20 cellular contexts compared by ENCODE assay signal in genomic region chr6:38804368-38804767, GRCh38.
DNase-seq lines count a peak whose midpoint lies in the region; ATAC-seq and TF ChIP-seq lines count a peak whose summit lies in the region.
"Had no signal": no experiment of that assay in that cellular context is flagged by ENCODE, and none has a peak within 500 bp of the region (broad histone marks: within the 10 kb centered on the region; RNA-seq: fewer than 3 reads in every experiment).

No MANE protein-coding gene starts in this region.

- no peak overlapping the region for H2AFZ ChIP-seq in GM23338
- no peak overlapping the region for H2AFZ ChIP-seq in OCI-LY3 (ENCODE audit: low read depth, low read length)
- no peak overlapping the region for H2AFZ ChIP-seq in neural progenitor cell (replicated peaks)

- ATAC-seq in GM23338: peak; percentile 56; the same call in 2 of the 3 replicates
- no peak for ATAC-seq in activated T-helper 17 cell treated with anti-CD3 and anti-CD28 coated beads, Interleukin-2, amount 50 U/mL, for 72 hours (replicated peaks)
- ATAC-seq: GM12878, Panc1 had no signal

- H3K4me3 Mint-ChIP-seq in GM23338 (no peak overlapping the region), neural progenitor cell (no peak overlapping the region)
- H3K4me3 Mint-ChIP-seq in activated T-helper 17 cell treated with anti-CD3 and anti-CD28 coated beads, Interleukin-2, amount 50 U/mL, for 72 hours: no peak overlapping the region

- DNase-seq in NCI-H82 (lab: John Stamatoyannopoulos, UW) (peak; percentile 35), NCI-H82 treated with DMSO at 0.1 percent for 48 hours (lab: John Stamatoyannopoulos, UW; ENCODE audit: unreplicated experiment) (no peak), GM23338 (ENCODE audit: low spot score) (no peak), neural progenitor cell (ENCODE audit: low spot score) (peak; percentile 12), hepatic stellate cell (ENCODE audit: low spot score) (no peak)
- DNase-seq: ACHN, C1 segment of cervical spinal cord, EL, GOT3, MM.1S, NCI-H1694, NCI-H2081 treated with DMSO at 0.1 percent for 48 hours, NCI-H2227 treated with DMSO at 0.1 percent for 48 hours, NCI-H69, SW 1271, T-helper 2 cell had no signal

- H3K27ac ChIP-seq in GM23338 (ENCODE audit: low read depth): no peak overlapping the region
- H3K27ac ChIP-seq in OCI-LY3 (ENCODE audit: low read length): no peak overlapping the region
- no peak overlapping the region for H3K27ac ChIP-seq in neural progenitor cell

- H3K4me1 ChIP-seq in GM23338 (ENCODE audit: insufficient read depth) (no peaks in the 10 kb centered on the region), OCI-LY3 (ENCODE audit: low read length) (peaks cover 25% of the 10 kb centered on the region), neural progenitor cell (no peaks in the 10 kb centered on the region)

- H3K27me3 ChIP-seq in GM23338 (ENCODE audit: insufficient read depth) (no peaks in the 10 kb centered on the region), OCI-LY3 (ENCODE audit: low read depth, low read length) (peaks cover 5% of the 10 kb centered on the region), neural progenitor cell (no peaks in the 10 kb centered on the region)

- H3K4me2 ChIP-seq in GM23338: no peak overlapping the region
- H3K4me2 ChIP-seq in OCI-LY3 (ENCODE audit: low read length): peak overlapping the region; percentile 18; the same call in 1 of the 2 replicates
- H3K4me2 ChIP-seq in neural progenitor cell: no peak overlapping the region

- TF ChIP-seq CTCF in GM23338 (conservative IDR thresholded peaks at IDR 0.05; ENCODE audit: low read depth in 2 of 2) (no peak), OCI-LY3 (IDR thresholded peaks at IDR 0.05; ENCODE audit: low read depth, low read length) (no peak), neural progenitor cell (IDR thresholded peaks at IDR 0.05) (no peak)

- H3K9ac ChIP-seq in OCI-LY3 (ENCODE audit: low read length): no peak overlapping the region
- H3K9ac ChIP-seq in neural progenitor cell: no peak overlapping the region

- H3K4me3 ChIP-seq in GM23338 (no peak overlapping the region), OCI-LY3 (ENCODE audit: low read length) (no peak overlapping the region), neural progenitor cell (no peak overlapping the region)
- H3K4me3 ChIP-seq: GM12878 had no signal

- no peaks in the 10 kb centered on the region for H3K9me3 Mint-ChIP-seq in GM23338
- H3K9me3 Mint-ChIP-seq in neural progenitor cell: no peaks in the 10 kb centered on the region
- no peaks in the 10 kb centered on the region for H3K9me3 Mint-ChIP-seq in activated T-helper 17 cell treated with anti-CD3 and anti-CD28 coated beads, Interleukin-2, amount 50 U/mL, for 72 hours

- H3K36me3 ChIP-seq in GM23338 (ENCODE audit: insufficient read depth) (no peaks in the 10 kb centered on the region), OCI-LY3 (replicated peaks; ENCODE audit: low read depth, low read length) (no peaks in the 10 kb centered on the region), neural progenitor cell (no peaks in the 10 kb centered on the region)

- no peaks in the 10 kb centered on the region for H4K20me1 ChIP-seq in GM23338 (replicated peaks; ENCODE audit: insufficient read depth)
- no peaks in the 10 kb centered on the region for H4K20me1 ChIP-seq in OCI-LY3 (ENCODE audit: insufficient read depth, low read length)
- no peaks in the 10 kb centered on the region for H4K20me1 ChIP-seq in neural progenitor cell (ENCODE audit: low read depth)

- H3K9me3 ChIP-seq in OCI-LY3 (ENCODE audit: insufficient read depth, low read length) (no peaks in the 10 kb centered on the region), neural progenitor cell (ENCODE audit: low read depth) (no peaks in the 10 kb centered on the region)

- H3K27me3 Mint-ChIP-seq in GM23338 (ENCODE audit: insufficient read depth, low read depth, poor library complexity): no peaks in the 10 kb centered on the region
- H3K27me3 Mint-ChIP-seq in neural progenitor cell (ENCODE audit: insufficient read depth, low read depth): peaks cover 2% of the 10 kb centered on the region
- peaks cover 50% of the 10 kb centered on the region for H3K27me3 Mint-ChIP-seq in activated T-helper 17 cell treated with anti-CD3 and anti-CD28 coated beads, Interleukin-2, amount 50 U/mL, for 72 hours

- H3F3A ChIP-seq in GM23338 (replicated peaks; ENCODE audit: low read depth) (no peaks in the 10 kb centered on the region), neural progenitor cell (ENCODE audit: low read depth) (no peaks in the 10 kb centered on the region)

- H3K27ac Mint-ChIP-seq in GM23338: no peak overlapping the region
- no peak overlapping the region for H3K27ac Mint-ChIP-seq in neural progenitor cell
- H3K27ac Mint-ChIP-seq in activated T-helper 17 cell treated with anti-CD3 and anti-CD28 coated beads, Interleukin-2, amount 50 U/mL, for 72 hours: no peak overlapping the region

- H3K79me2 ChIP-seq in GM23338 (replicated peaks; ENCODE audit: insufficient read depth) (no peaks in the 10 kb centered on the region), OCI-LY3 (ENCODE audit: low read length) (no peaks in the 10 kb centered on the region), neural progenitor cell (ENCODE audit: low read depth) (no peaks in the 10 kb centered on the region)

- no peaks in the 10 kb centered on the region; the same call in 1 of the 3 replicates for H3K4me1 Mint-ChIP-seq in GM23338
- peaks cover 3% of the 10 kb centered on the region for H3K4me1 Mint-ChIP-seq in neural progenitor cell
- H3K4me1 Mint-ChIP-seq in activated T-helper 17 cell treated with anti-CD3 and anti-CD28 coated beads, Interleukin-2, amount 50 U/mL, for 72 hours: no peaks in the 10 kb centered on the region

- H3K9me2 ChIP-seq in GM23338 (ENCODE audit: insufficient read depth): peaks cover 10% of the 10 kb centered on the region

- no peaks in the 10 kb centered on the region for H3K36me3 Mint-ChIP-seq in GM23338 (ENCODE audit: low read depth)
- H3K36me3 Mint-ChIP-seq in neural progenitor cell: no peaks in the 10 kb centered on the region
- H3K36me3 Mint-ChIP-seq in activated T-helper 17 cell treated with anti-CD3 and anti-CD28 coated beads, Interleukin-2, amount 50 U/mL, for 72 hours (ENCODE audit: low read depth): no peaks in the 10 kb centered on the region

TF ChIP-seq in GM23338, 12 proteins besides CTCF, POLR2A, EP300 and RAD21:
- TF ChIP-seq CREB1 (CRISPR knock-in tag; IDR thresholded peaks at IDR 0.05; ENCODE audit: low read depth): no peak

Comparison
In these comparisons a context has a peak if more than half of its experiments do, and no peak if none do; other contexts are left out.
1. DNase-seq: peak in NCI-H82 (single experiment) and neural progenitor cell (single experiment); none in NCI-H82 treated with DMSO at 0.1 percent for 48 hours (single experiment), GM23338 (single experiment) and hepatic stellate cell (single experiment).